ENCODE assay signal across 8 cellular contexts in the genomic region with DNA sequence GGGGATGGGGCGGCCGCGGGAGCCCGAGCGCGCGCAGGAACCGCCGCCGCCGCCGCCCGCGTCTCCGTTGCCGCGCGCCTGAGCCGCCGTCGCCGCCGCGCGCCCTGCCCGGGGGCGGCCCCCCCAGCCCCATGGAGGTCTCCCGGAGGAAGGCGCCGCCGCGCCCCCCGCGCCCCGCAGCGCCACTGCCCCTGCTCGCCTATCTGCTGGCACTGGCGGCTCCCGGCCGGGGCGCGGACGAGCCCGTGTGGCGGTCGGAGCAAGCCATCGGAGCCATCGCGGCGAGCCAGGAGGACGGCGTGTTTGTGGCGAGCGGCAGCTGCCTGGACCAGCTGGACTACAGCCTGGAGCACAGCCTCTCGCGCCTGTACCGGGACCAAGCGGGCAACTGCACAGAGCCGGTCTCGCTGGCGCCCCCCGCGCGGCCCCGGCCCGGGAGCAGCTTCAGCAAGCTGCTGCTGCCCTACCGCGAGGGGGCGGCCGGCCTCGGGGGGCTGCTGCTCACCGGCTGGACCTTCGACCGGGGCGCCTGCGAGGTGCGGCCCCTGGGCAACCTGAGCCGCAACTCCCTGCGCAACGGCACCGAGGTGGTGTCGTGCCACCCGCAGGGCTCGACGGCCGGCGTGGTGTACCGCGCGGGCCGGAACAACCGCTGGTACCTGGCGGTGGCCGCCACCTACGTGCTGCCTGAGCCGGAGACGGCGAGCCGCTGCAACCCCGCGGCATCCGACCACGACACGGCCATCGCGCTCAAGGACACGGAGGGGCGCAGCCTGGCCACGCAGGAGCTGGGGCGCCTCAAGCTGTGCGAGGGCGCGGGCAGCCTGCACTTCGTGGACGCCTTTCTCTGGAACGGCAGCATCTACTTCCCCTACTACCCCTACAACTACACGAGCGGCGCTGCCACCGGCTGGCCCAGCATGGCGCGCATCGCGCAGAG. TPM values are rescaled to one million over a fixed set of nuclear protein-coding genes. Genes with fewer than 3 reads are reported as not detected.
DNase-seq lines count a peak whose midpoint lies in the region; ATAC-seq, FAIRE-seq and TF ChIP-seq lines count a peak whose summit lies in the region.

No MANE protein-coding gene starts in this region.

- peaks cover 0 to 9% of the 10 kb centered on the region in 2 donors for H3K36me3 Mint-ChIP-seq in CD4-positive, alpha-beta memory T cell
- peaks cover 4% of the 10 kb centered on the region for H3K36me3 Mint-ChIP-seq in brain

- no peaks in the 10 kb centered on the region for H3K36me3 ChIP-seq in CD4-positive, alpha-beta memory T cell (ENCODE audit: insufficient read depth, low read length)

- no peak for TF ChIP-seq POLR2A in H54 (IDR thresholded peaks at IDR 0.05; ENCODE audit: low read depth, low read length)

- peak; percentile 31 for ATAC-seq in HG03354 (IDR thresholded peaks at IDR 0.05; ENCODE audit: poor library complexity, severe bottlenecking, unreplicated experiment)

- H3K9me3 ChIP-seq in CD4-positive, alpha-beta memory T cell (ENCODE audit: control insufficient read depth in 1 of 2, low read length in 2 of 2): no peaks in the 10 kb centered on the region

- CTCF ChIA-PET in CD4-positive, alpha-beta memory T cell (lab: Charles Lee; ENCODE audit: partially characterized antibody): interaction anchor here (0.6 to 2.3 kb wide), 22 partner anchors 14 to 784 kb away, joined by 3 to 8 read pairs (median 3); a partner anchor contains a TSS

- no peaks in the 10 kb centered on the region for H3K9me3 Mint-ChIP-seq in CD4-positive, alpha-beta memory T cell
- H3K9me3 Mint-ChIP-seq in brain: no peaks in the 10 kb centered on the region

- intact Hi-C loops in CD4-positive, alpha-beta memory T cell (cut with micrococcal nuclease): loop anchor here (1.0 to 10.0 kb wide), 10 partner anchors 15 to 1386 kb away; a partner anchor contains a TSS

- H3K27me3 ChIP-seq in CD4-positive, alpha-beta memory T cell (ENCODE audit: insufficient read depth, low read length): no peaks in the 10 kb centered on the region

- FAIRE-seq in H54 (lab: Jason Lieb, UNC): no peak

- POLR2A ChIA-PET in CD4-positive, alpha-beta memory T cell (lab: Charles Lee; ENCODE audit: partially characterized antibody): interaction anchor here (0.9 to 4.7 kb wide), 19 partner anchors 9 to 840 kb away, joined by 3 to 58 read pairs (median 5); a partner anchor contains a TSS

- H3K27me3 Mint-ChIP-seq in CD4-positive, alpha-beta memory T cell: no peaks in the 10 kb centered on the region
- peaks cover 14% of the 10 kb centered on the region for H3K27me3 Mint-ChIP-seq in brain

- H3K4me1 ChIP-seq in CD4-positive, alpha-beta memory T cell (ENCODE audit: insufficient read depth, low read length): peaks cover 33% of the 10 kb centered on the region

- H3K4me3 Mint-ChIP-seq in CD4-positive, alpha-beta memory T cell: peak overlapping the region; percentile 92 to 98 (median 94)
- peak overlapping the region; percentile 92 to 97 (median 95) for H3K4me3 Mint-ChIP-seq in brain

- no peak overlapping the region for H3K27ac ChIP-seq in CD4-positive, alpha-beta memory T cell (ENCODE audit: low read depth, low read length)

- peak; percentile 40 to 55 (median 48) for DNase-seq in CD4-positive, alpha-beta memory T cell
- DNase-seq in GM19238 (ENCODE audit: insufficient read length, low spot score): peak; percentile 65
- peak; percentile 60 for DNase-seq in SW480 (ENCODE audit: low spot score)
- peak; percentile 83 for DNase-seq in iPS-NIHi11 (ENCODE audit: low spot score)
- peak; percentile 32 for DNase-seq in stimulated activated CD4-positive, alpha-beta T cell treated with anti-CD3 and anti-CD28 coated beads, Interleukin-1b, Interleukin-23, amount 100 ng/mL, for 48 hours
- DNase-seq in H54 (ENCODE audit: insufficient read length, low spot score): no peak

- peak overlapping the region in 1 of 7 donors; percentile 72 for H3K27ac Mint-ChIP-seq in CD4-positive, alpha-beta memory T cell
- H3K27ac Mint-ChIP-seq in brain: peak overlapping the region in 3 of 5 experiments; percentile 28 to 55 (median 54)

- peak overlapping the region; percentile 57 to 62 for H3K4me3 ChIP-seq in CD4-positive, alpha-beta memory T cell (ENCODE audit: low read length in 2 of 2)

- TF ChIP-seq CTCF in brain (conservative IDR thresholded peaks at IDR 0.05): peak; percentile 50 to 79

- peaks cover 27 to 56% (median 41%) of the 10 kb centered on the region in 4 donors for H3K4me1 Mint-ChIP-seq in CD4-positive, alpha-beta memory T cell
- peaks cover 69% of the 10 kb centered on the region for H3K4me1 Mint-ChIP-seq in brain

RNA-seq across cellular contexts. Expression of a gene that starts 0.7 kb away (rescaled TPM):
- 10 to 100 TPM; 26.4 to 27.6 TPM for total RNA-seq in CD4-positive, alpha-beta memory T cell
- polyA plus RNA-seq in CD4-positive, alpha-beta memory T cell: 1 to 10 TPM; 2.9 to 8.3 TPM
- polyA plus RNA-seq in brain (ENCODE audit: insufficient read depth, low read depth, low replicate concordance): 2.2 TPM
